In the genomic region with DNA sequence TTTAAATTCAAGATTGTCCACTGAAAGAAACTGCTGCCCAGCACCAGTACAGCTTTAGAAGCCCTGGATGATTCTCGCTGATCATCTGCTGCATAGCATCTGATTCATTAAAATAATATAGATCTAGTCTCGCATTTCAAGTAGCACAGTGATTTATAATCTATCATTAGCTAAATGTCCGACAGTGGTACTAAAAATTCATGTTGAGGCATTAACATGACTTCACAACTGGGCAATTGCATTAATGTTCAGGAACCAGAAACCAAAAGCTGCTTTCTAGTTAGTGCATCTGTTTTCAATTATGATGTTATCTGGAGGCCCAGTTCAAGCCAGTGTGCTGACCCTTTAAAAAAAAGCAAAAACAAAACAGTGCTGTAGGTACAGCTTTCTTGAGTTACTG, we compare ENCODE assay signal across 22 cellular contexts.
DNase-seq lines count a peak whose midpoint lies in the region; ATAC-seq, FAIRE-seq and TF ChIP-seq lines count a peak whose summit lies in the region.
"Had no signal": no experiment of that assay in that cellular context is flagged by ENCODE, and none has a peak within 500 bp of the region (broad histone marks: within the 10 kb centered on the region; RNA-seq: fewer than 3 reads in every experiment).

No MANE protein-coding gene starts in this region.

- no peak overlapping the region for H3K56ac ChIP-seq in mesendoderm (ENCODE audit: low read length)

- no peak for ATAC-seq in left colon
- ATAC-seq: Panc1 had no signal

- no peak overlapping the region for H2BK120ac ChIP-seq in mesendoderm (ENCODE audit: low read depth, low read length)

- H3K4me3 ChIP-seq in AG10803 (ENCODE audit: low read length) (no peak overlapping the region), brain microvascular endothelial cell (ENCODE audit: low read depth, low read length) (no peak overlapping the region), mesendoderm (ENCODE audit: low read length) (no peak overlapping the region)
- H3K4me3 ChIP-seq: adrenal gland had no signal

- no peaks in the 10 kb centered on the region for H3K27me3 ChIP-seq in brain microvascular endothelial cell (replicated peaks)
- H3K27me3 ChIP-seq in mesendoderm (ENCODE audit: insufficient read depth, low read length, poor library complexity) = no peaks in the 10 kb centered on the region
- H3K27me3 ChIP-seq: adrenal gland had no signal

- H2BK5ac ChIP-seq in mesendoderm (ENCODE audit: low read length) = no peak overlapping the region

- H3K4me2 ChIP-seq in mesendoderm (ENCODE audit: low read length) = no peak overlapping the region

- FAIRE-seq in HTR-8/SVneo (lab: Jason Lieb, UNC) = no peak
- FAIRE-seq: frontal cortex had no signal

- H3K23ac ChIP-seq in mesendoderm (ENCODE audit: low read length) = no peak overlapping the region

- WGBS in mesendoderm (ENCODE audit: extremely low coverage, insufficient coverage, low lambda C conversion rate) = no CpG with 5 or more reads among the region's 3 CpGs

- H3K79me2 ChIP-seq in mesendoderm (ENCODE audit: control insufficient read depth, insufficient read depth, low read length) = no peaks in the 10 kb centered on the region

- H3K9ac ChIP-seq in mesendoderm (ENCODE audit: low read length) = no peak overlapping the region

- H4K5ac ChIP-seq in mesendoderm (ENCODE audit: low read length) = no peak overlapping the region

- H4K8ac ChIP-seq in mesendoderm (ENCODE audit: low read depth, low read length) = peak overlapping the region; percentile 56

- H3K36me3 ChIP-seq in brain microvascular endothelial cell (replicated peaks) (no peaks in the 10 kb centered on the region), mesendoderm (ENCODE audit: control insufficient read depth, insufficient read depth, low read length) (no peaks in the 10 kb centered on the region)
- H3K36me3 ChIP-seq: adrenal gland had no signal

- H3K4ac ChIP-seq in mesendoderm (ENCODE audit: low read depth, low read length) = no peak overlapping the region

- H3K18ac ChIP-seq in mesendoderm (ENCODE audit: low read length) = no peak overlapping the region

- no peaks in the 10 kb centered on the region for H3K4me1 ChIP-seq in mesendoderm (ENCODE audit: control insufficient read depth, low read depth, low read length)
- H3K4me1 ChIP-seq: adrenal gland had no signal

- H2AK5ac ChIP-seq in mesendoderm (ENCODE audit: low read length) = no peak overlapping the region

- in situ Hi-C loops in brain microvascular endothelial cell (cut with HindIII; ENCODE audit: low pct_ligation_motif_present, low sequenced_read_pairs) = no loop called here

- no peak overlapping the region for H2BK15ac ChIP-seq in mesendoderm (replicated peaks; ENCODE audit: low read depth)

- no peak overlapping the region for H3K27ac ChIP-seq in brain microvascular endothelial cell
- no peak overlapping the region for H3K27ac ChIP-seq in mesendoderm (ENCODE audit: low read depth, low read length)
- H3K27ac ChIP-seq: adrenal gland had no signal

- intact Hi-C loops in left colon (cut with DNase I, micrococcal nuclease) = no loop called here

- no peaks in the 10 kb centered on the region for H3K79me1 ChIP-seq in mesendoderm (ENCODE audit: low read length)

- DNase-seq in AG10803 (ENCODE audit: low read depth) (peak; percentile 28), HTR-8/SVneo (ENCODE audit: insufficient read length, low spot score) (peak; percentile 41), brain microvascular endothelial cell (peak; percentile 18), mesendoderm (no peak), left colon (no peak), NCI-H2227 treated with DMSO at 0.1 percent for 48 hours (lab: John Stamatoyannopoulos, UW) (no peak), T1000 (lab: John Stamatoyannopoulos, UW) (no peak), NCI-H2171 (lab: John Stamatoyannopoulos, UW) (no peak)
- DNase-seq: ACHN; activated CD4-positive, alpha-beta T cell treated with anti-CD3 and anti-CD28 coated beads for 4 hours; activated effector memory CD4-positive, alpha-beta T cell treated with anti-CD3 and anti-CD28 coated beads, Interleukin-2, amount 50 U/mL, for 16 hours; adrenal gland; cerebellar nuclear complex; DMS79 treated with DMSO at 0.1 percent for 48 hours; effector memory CD4-positive, alpha-beta T cell; Kasumi-1; kidney glomerular epithelial cell; NCI-H82; stimulated activated CD4-positive, alpha-beta T cell treated with anti-CD3 and anti-CD28 coated beads, Interleukin-15, amount 100 ng/mL, for 24 hours; stimulated activated naive CD4-positive, alpha-beta T cell had no signal

- TF ChIP-seq CTCF in AG10803 (conservative IDR thresholded peaks at IDR 0.05; ENCODE audit: low read length) (no peak), brain microvascular endothelial cell (IDR thresholded peaks at IDR 0.05; ENCODE audit: low read depth, low read length, missing control alignments) (no peak)

Comparison
In these comparisons a context has a peak if more than half of its experiments do, and no peak if none do; other contexts are left out.
1. DNase-seq: peak in AG10803 (single experiment), HTR-8/SVneo (single experiment) and brain microvascular endothelial cell (single experiment); none in mesendoderm (single experiment), left colon (0 of 2), NCI-H2227 treated with DMSO at 0.1 percent for 48 hours (single experiment), T1000 (single experiment) and NCI-H2171 (single experiment).